8 cellular contexts compared by ENCODE assay signal in genomic region chr5:143244000-143244736, GRCh38.
A peak's percentile ranks its signal among the peaks of the same experiment; 100 is the strongest.
DNase-seq lines count a peak whose midpoint lies in the region; ATAC-seq, FAIRE-seq and TF ChIP-seq lines count a peak whose summit lies in the region.

No MANE protein-coding gene starts in this region.

- no peaks in the 10 kb centered on the region for H3K36me3 ChIP-seq in HCT116 (ENCODE audit: control insufficient read depth in 1 of 2, insufficient read depth in 2 of 2, low read length in 2 of 2)
- H3K36me3 ChIP-seq in K562 (ENCODE audit: control insufficient read depth, insufficient read depth, low read length), result no peaks in the 10 kb centered on the region
- no peaks in the 10 kb centered on the region for H3K36me3 ChIP-seq in stomach smooth muscle (ENCODE audit: control insufficient read depth in 2 of 2, insufficient read depth in 2 of 2, low read length in 2 of 2)

- TF ChIP-seq RAD21 in HCT116 (IDR thresholded peaks at IDR 0.05; ENCODE audit: low read depth) (no peak), K562 (CRISPR knock-in tag; conservative IDR thresholded peaks at IDR 0.05 in 1 of 2, IDR thresholded peaks at IDR 0.05 in 1 of 2) (no peak)

- POLR2A ChIA-PET in HCT116 (lab: Charles Lee) (no interaction called here), K562 (lab: Yijun Ruan, JAX) (no interaction called here)

- peak overlapping the region; percentile 77 for H3K27ac ChIP-seq in HCT116 (ENCODE audit: low read depth, low read length)
- peak overlapping the region; percentile 34; the same call in 2 of the 3 replicates for H3K27ac ChIP-seq in K562 (ENCODE audit: extremely low read depth, low read depth, low read length)
- H3K27ac ChIP-seq in stomach smooth muscle (ENCODE audit: low read length), result peak overlapping the region; percentile 67

- H3K4me3 ChIP-seq in HCT116 (replicated peaks in 1 of 2; ENCODE audit: low read depth in 1 of 2, low read length in 2 of 2) (peak overlapping the region; percentile 8 to 45; a peak in 2 of 4 replicates), K562 (no peak overlapping the region), stomach smooth muscle (ENCODE audit: low read length in 2 of 2) (peak overlapping the region; percentile 65 to 78)

- H3K9me3 ChIP-seq in HCT116 (ENCODE audit: control insufficient read depth in 1 of 2, insufficient read depth in 1 of 2, low read depth in 1 of 2, low read length in 2 of 2) (no peaks in the 10 kb centered on the region; a peak in 1 of 4 replicates), K562 (replicated peaks; ENCODE audit: control insufficient read depth, insufficient read depth, low read depth, low read length) (peaks cover 7% of the 10 kb centered on the region), stomach smooth muscle (ENCODE audit: control insufficient read depth in 2 of 2, low read length in 2 of 2) (no peaks in the 10 kb centered on the region)

- CTCF ChIA-PET in HCT116 (lab: Charles Lee) (no interaction called here), K562 (lab: Yijun Ruan, JAX; ENCODE audit: low intra/inter-chr PET ratio) (no interaction called here)

- intact Hi-C loops in HCT116 (cut with micrococcal nuclease) (loop anchor here (2.0 kb wide), 1 partner anchor 159 kb away; the partner anchor contains the start of gene NR3C1), K562 (cut with micrococcal nuclease) (no loop called here)

- H4K20me1 ChIP-seq in HCT116 (ENCODE audit: insufficient read depth) (no peaks in the 10 kb centered on the region), K562 (replicated peaks; ENCODE audit: control insufficient read depth, insufficient read depth, low read length) (no peaks in the 10 kb centered on the region)

- DNase-seq in HCT116 (ENCODE audit: low read depth, low spot score) (peak; percentile 82), K562 (ENCODE audit: extremely low read depth in 1 of 4, low spot score in 3 of 4) (no peak), iPS-NIHi7 (ENCODE audit: extremely low spot score) (peak; percentile 31), erythroblast (lab: John Stamatoyannopoulos, UW) (no peak), NCI-H82 treated with DMSO at 0.1 percent for 48 hours (lab: John Stamatoyannopoulos, UW; ENCODE audit: unreplicated experiment) (no peak)

- no peaks in the 10 kb centered on the region for H3K79me2 ChIP-seq in HCT116 (ENCODE audit: insufficient read depth, low read length)
- no peaks in the 10 kb centered on the region for H3K79me2 ChIP-seq in K562 (ENCODE audit: control insufficient read depth, insufficient read depth, low read length)

- BruUV-seq in HCT116 (replicated peaks; lab: Mats Ljungman, UMichigan) (TSS peak; percentile 92), K562 (replicated peaks; lab: Mats Ljungman, UMichigan) (no TSS peak)

- no peaks in the 10 kb centered on the region for H3K9me1 ChIP-seq in K562 (ENCODE audit: control insufficient read depth, insufficient read depth, low read length)

- H3K9ac ChIP-seq in HCT116 (ENCODE audit: low read length) (peak overlapping the region; percentile 55), K562 (ENCODE audit: insufficient read depth in 1 of 2, low read depth in 2 of 2, low read length in 2 of 2) (no peak overlapping the region), stomach smooth muscle (ENCODE audit: low read length in 2 of 2) (peak overlapping the region; percentile 19 to 42)

- in situ Hi-C loops in K562 (cut with MboI), result no loop called here

- TF ChIP-seq CTCF in HCT116 (IDR thresholded peaks at IDR 0.05 in 2 of 3, conservative IDR thresholded peaks at IDR 0.05 in 1 of 3; ENCODE audit: borderline replicate concordance in 1 of 3, insufficient read depth in 1 of 3, low read depth in 2 of 3, low read length in 2 of 3), result no peak
- no peak for TF ChIP-seq CTCF in K562 (IDR thresholded peaks at IDR 0.05 in 2 of 3, conservative IDR thresholded peaks at IDR 0.05 in 1 of 3; ENCODE audit: insufficient read depth in 2 of 3, low read depth in 1 of 3, low read length in 3 of 3)

- peak; percentile 69 for FAIRE-seq in K562 (lab: Jason Lieb, UNC)

- no peaks in the 10 kb centered on the region for H3K9me2 ChIP-seq in HCT116 (ENCODE audit: insufficient read depth)

- H3K27me3 ChIP-seq in HCT116 (ENCODE audit: insufficient read depth, low read length) (no peaks in the 10 kb centered on the region), K562 (ENCODE audit: control insufficient read depth in 2 of 2, insufficient read depth in 2 of 2, low read length in 2 of 2) (no peaks in the 10 kb centered on the region), stomach smooth muscle (ENCODE audit: control insufficient read depth in 1 of 2, insufficient read depth in 2 of 2, low read length in 2 of 2) (no peaks in the 10 kb centered on the region)

- 53% methylated on average over 16 of the region's 16 CpGs for WGBS in K562 (ENCODE audit: insufficient coverage, low coverage, missing lambda C conversion rate)

- H2AFZ ChIP-seq in HCT116 (ENCODE audit: low read depth, low read length, poor library complexity, severe bottlenecking), result peak overlapping the region; percentile 42
- peak overlapping the region; percentile 79 for H2AFZ ChIP-seq in K562 (ENCODE audit: low read depth, low read length)

- H3K4me2 ChIP-seq in HCT116 (ENCODE audit: low read length), result peak overlapping the region; percentile 81
- H3K4me2 ChIP-seq in K562 (ENCODE audit: insufficient read depth, low read length), result peak overlapping the region; percentile 26

- peak; percentile 69 for ATAC-seq in HCT116
- no peak for ATAC-seq in K562
- no peak for ATAC-seq in HG03025 (IDR thresholded peaks at IDR 0.05; ENCODE audit: low FRiP score, unreplicated experiment)
- no peak for ATAC-seq in GM18907 (IDR thresholded peaks at IDR 0.05; ENCODE audit: unreplicated experiment)

- RAD21 ChIA-PET in HCT116 (lab: Charles Lee; ENCODE audit: low non-redundant PET in 1 of 2, low total read pairs in 2 of 2, uncharacterized antibody in 2 of 2, unreplicated experiment in 2 of 2), result no interaction called here

- TF ChIP-seq EP300 in K562 (IDR thresholded peaks at IDR 0.05; ENCODE audit: low read length), result no peak

- TF ChIP-seq POLR2A in HCT116 (IDR thresholded peaks at IDR 0.05; ENCODE audit: borderline replicate concordance, extremely low read depth, insufficient read depth, insufficient read length), result peak; percentile 45
- no peak for TF ChIP-seq POLR2A in K562 (conservative IDR thresholded peaks at IDR 0.05)
- TF ChIP-seq POLR2A in erythroblast (IDR thresholded peaks at IDR 0.05; ENCODE audit: low read length), result no peak

- H3K4me1 ChIP-seq in HCT116 (ENCODE audit: control insufficient read depth in 1 of 2, insufficient read depth in 2 of 2, low read length in 2 of 2) (peaks cover 51 to 76% of the 10 kb centered on the region in 2 experiments), K562 (replicated peaks in 1 of 2; ENCODE audit: control insufficient read depth in 2 of 2, insufficient read depth in 2 of 2, low read length in 2 of 2) (peaks cover 21 to 44% of the 10 kb centered on the region in 2 experiments), stomach smooth muscle (ENCODE audit: control insufficient read depth, insufficient read depth, low read length) (peaks cover 17% of the 10 kb centered on the region)

TF ChIP-seq in HCT116, 20 proteins besides CTCF, POLR2A, EP300 and RAD21:
- TF ChIP-seq ZNF274 (IDR thresholded peaks at IDR 0.05; ENCODE audit: low read depth, low read length), result no peak
- TF ChIP-seq YY1 (IDR thresholded peaks at IDR 0.05; ENCODE audit: extremely low read depth, insufficient replicate concordance, low read depth, low read length), result no peak
- no peak for TF ChIP-seq EZH2 (IDR thresholded peaks at IDR 0.05)
- TF ChIP-seq SRF (IDR thresholded peaks at IDR 0.05; ENCODE audit: low read depth), result no peak
- peak; percentile 40 for TF ChIP-seq TCF7L2 (IDR thresholded peaks at IDR 0.05; ENCODE audit: borderline replicate concordance, extremely low read depth, insufficient read depth, insufficient read length)
- no peak for TF ChIP-seq SP1 (IDR thresholded peaks at IDR 0.05; ENCODE audit: low read depth)
- peak; percentile 49; the same call in 1 of the 2 replicates for TF ChIP-seq POLR2AphosphoS5 (IDR thresholded peaks at IDR 0.05; ENCODE audit: low read depth, low read length)
- TF ChIP-seq ATF3 (IDR thresholded peaks at IDR 0.05), result no peak
- no peak for TF ChIP-seq ELF1 (IDR thresholded peaks at IDR 0.05; ENCODE audit: borderline replicate concordance, low read depth)
- TF ChIP-seq CBX3 (IDR thresholded peaks at IDR 0.05; ENCODE audit: low read depth), result no peak
TF ChIP-seq in HCT116: peak in this region for 2.

TF ChIP-seq in K562, 482 proteins besides CTCF, POLR2A, EP300 and RAD21 (continues in another document):
- TF ChIP-seq GABPA (tag; conservative IDR thresholded peaks at IDR 0.05; ENCODE audit: low read depth) (0 out of 2 replicates have a peak, but pooled peaks have one; percentile 17), ZNF639 (CRISPR knock-in tag; conservative IDR thresholded peaks at IDR 0.05 in 1 of 2, IDR thresholded peaks at IDR 0.05 in 1 of 2) (peak in 1 of 2 experiments; percentile 30; a peak in 1 of 4 replicates), PHB2 (IDR thresholded peaks at IDR 0.05; ENCODE audit: low read depth) (no peak), USF1 (CRISPR knock-in tag; IDR thresholded peaks at IDR 0.05) (0 out of 2 replicates have a peak, but pooled peaks have one; percentile 23), FOSL1 (tag; conservative IDR thresholded peaks at IDR 0.05) (peak; percentile 53; the same call in 1 of the 2 replicates), POLR2G (IDR thresholded peaks at IDR 0.05; ENCODE audit: low read depth, low read length) (no peak), MLX (CRISPR knock-in tag; conservative IDR thresholded peaks at IDR 0.05) (no peak)

Comparison
In these comparisons a context has a peak if more than half of its experiments do, and no peak if none do; other contexts are left out.
1. DNase-seq: peak in HCT116 (single experiment) and iPS-NIHi7 (single experiment); none in K562 (0 of 4), erythroblast (0 of 2) and NCI-H82 treated with DMSO at 0.1 percent for 48 hours (single experiment).
2. H3K9ac ChIP-seq: peak in HCT116 (single experiment) and stomach smooth muscle (2 of 2); none in K562 (0 of 2).
3. Of the 22 proteins assayed by ChIP-seq in both K562 and HCT116: peak only in K562: ELF1 and FOSL1; only in HCT116: POLR2A, POLR2AphosphoS5 and TCF7L2; in both: none; in neither: 16; mixed calls (peak in some experiments, not most) for 1.
4. Peak in every context shown above with its lines, with median percentiles within 50 percentile points of each other: H3K27ac ChIP-seq.